1 cellular context compared by ENCODE assay signal in the genomic region with DNA sequence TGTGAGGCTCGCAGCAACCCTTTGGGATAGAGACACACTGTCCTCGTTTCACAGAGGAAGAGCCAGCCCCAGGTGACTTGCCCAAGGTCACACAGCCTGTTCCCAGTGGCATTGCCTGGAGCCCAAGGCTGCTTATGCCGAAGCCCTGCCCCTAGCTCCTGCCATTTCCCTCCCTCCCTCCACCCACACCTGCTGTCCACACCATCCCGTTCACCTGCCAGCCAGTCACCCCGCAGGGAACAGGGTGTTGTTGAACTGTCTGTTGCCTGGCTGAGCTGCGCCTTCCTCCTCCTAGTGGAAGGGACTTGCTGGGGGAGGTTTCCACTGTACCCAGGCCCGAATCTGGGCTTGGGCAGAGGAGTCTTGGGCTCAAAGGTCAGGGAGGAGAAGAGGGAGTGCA.
TF ChIP-seq lines count a peak whose summit lies in the region.

No MANE protein-coding gene starts in this region.

TF ChIP-seq in H1, 55 proteins besides CTCF, POLR2A, EP300 and RAD21:
- TF ChIP-seq POLR2AphosphoS5 (IDR thresholded peaks at IDR 0.05; ENCODE audit: low read depth, low read length) = no peak
- no peak for TF ChIP-seq SP2 (IDR thresholded peaks at IDR 0.05; ENCODE audit: low read length)
- no peak for TF ChIP-seq TCF12 (IDR thresholded peaks at IDR 0.05; ENCODE audit: low read depth, low read length)
- no peak for TF ChIP-seq CEBPB (IDR thresholded peaks at IDR 0.05; ENCODE audit: low read depth, low read length)
- no peak for TF ChIP-seq POU5F1 (IDR thresholded peaks at IDR 0.05; ENCODE audit: low read depth, low read length)
- TF ChIP-seq JUND (IDR thresholded peaks at IDR 0.05; ENCODE audit: low read length) = no peak
- no peak for TF ChIP-seq CBX5 (IDR thresholded peaks at IDR 0.05; ENCODE audit: low read depth, low read length)
- no peak for TF ChIP-seq SP4 (IDR thresholded peaks at IDR 0.05; ENCODE audit: low read length)
- no peak for TF ChIP-seq CBX8 (IDR thresholded peaks at IDR 0.05; ENCODE audit: borderline replicate concordance, low read depth, low read length)
- no peak for TF ChIP-seq GTF2F1 (IDR thresholded peaks at IDR 0.05; ENCODE audit: borderline replicate concordance, low read depth, low read length)
- no peak for TF ChIP-seq ZNF274 (IDR thresholded peaks at IDR 0.05; ENCODE audit: borderline replicate concordance, extremely low read depth, low read length)
- no peak for TF ChIP-seq SAP30 (IDR thresholded peaks at IDR 0.05; ENCODE audit: insufficient read depth, insufficient replicate concordance, low read length)
- no peak for TF ChIP-seq EGR1 (IDR thresholded peaks at IDR 0.05; ENCODE audit: borderline replicate concordance, low read depth, low read length)
- no peak for TF ChIP-seq NANOG (IDR thresholded peaks at IDR 0.05; ENCODE audit: insufficient read depth, low read depth, low read length, poor library complexity, severe bottlenecking)
- TF ChIP-seq USF2 (IDR thresholded peaks at IDR 0.05; ENCODE audit: low read length) = no peak
- TF ChIP-seq BCL11A (IDR thresholded peaks at IDR 0.05; ENCODE audit: low read depth in 2 of 2, low read length in 2 of 2) = no peak
- TF ChIP-seq TEAD4 (IDR thresholded peaks at IDR 0.05; ENCODE audit: low read depth, low read length) = no peak
